ENCODE assay signal across 28 cellular contexts in the genomic region with DNA sequence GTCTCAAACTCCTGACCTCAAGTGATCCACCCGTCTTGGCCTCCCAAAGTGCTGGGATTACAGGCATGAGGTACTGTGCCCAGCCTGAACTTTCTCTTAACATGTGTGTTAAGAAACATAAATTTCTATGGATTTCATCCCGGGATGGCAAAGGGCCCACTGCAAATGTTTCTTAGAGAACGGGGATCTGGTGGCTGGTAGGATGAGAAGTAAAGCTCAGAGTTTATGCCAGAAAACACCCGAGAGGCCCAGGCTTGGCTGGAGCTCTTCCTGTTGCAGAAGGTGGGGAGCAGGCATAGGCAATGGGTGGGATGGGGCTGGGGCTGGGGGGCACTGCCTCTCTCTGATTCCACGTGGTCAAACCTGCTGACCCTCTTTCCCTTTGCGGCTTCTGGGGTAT. TPM values are rescaled to one million over a fixed set of nuclear protein-coding genes. Genes with fewer than 3 reads are reported as not detected.
DNase-seq lines count a peak whose midpoint lies in the region; ATAC-seq and TF ChIP-seq lines count a peak whose summit lies in the region.
"Had no signal": no experiment of that assay in that cellular context is flagged by ENCODE, and none has a peak within 500 bp of the region (broad histone marks: within the 10 kb centered on the region; RNA-seq: fewer than 3 reads in every experiment).

No MANE protein-coding gene starts in this region.

- no peak for TF ChIP-seq RAD21 in IMR-90 (IDR thresholded peaks at IDR 0.05; ENCODE audit: low read length)

- H4K8ac ChIP-seq in IMR-90 (ENCODE audit: low read depth in 2 of 2, low read length in 2 of 2), result no peak overlapping the region

- no peak overlapping the region for H3K14ac ChIP-seq in IMR-90 (replicated peaks; ENCODE audit: low read depth, low read length)

- H3K27me3 ChIP-seq in IMR-90 (ENCODE audit: control insufficient read depth, insufficient read depth, low read length) (no peaks in the 10 kb centered on the region), sigmoid colon (no peaks in the 10 kb centered on the region)
- H3K27me3 ChIP-seq: pancreas had no signal

- CTCF ChIA-PET in IMR-90 (lab: Yijun Ruan, JAX) (interaction anchor here (0.6 to 0.7 kb wide), 2 partner anchors 15 to 1766 kb away, joined by 3 to 4 read pairs; no protein-coding TSS in a partner anchor), WTC11 (lab: Charles Lee) (interaction anchor here (1.2 to 2.2 kb wide), 10 partner anchors 9 to 260 kb away, joined by 3 to 10 read pairs (median 6); no protein-coding TSS in a partner anchor)

- 0% methylated on average over 1 of the region's 6 CpGs; no CpG with 5 or more reads in 1 of the 2 experiments for WGBS in IMR-90 (ENCODE audit: extremely low coverage in 2 of 2, insufficient read length in 1 of 2), 2 experiments
- WGBS in sigmoid colon, 2 donors, result 50 to 78% methylated on average over 6 of the region's 6 CpGs

- H3K27me3 Mint-ChIP-seq in activated naive CD8-positive, alpha-beta T cell treated with anti-CD3 and anti-CD28 coated beads, Interleukin-2, amount 10 ng/mL, durations not matched to agents 7 days and 5 days, result no peaks in the 10 kb centered on the region
- H3K27me3 Mint-ChIP-seq in activated naive CD8-positive, alpha-beta T cell treated with anti-CD3 and anti-CD28 coated beads, Interleukin-2, amount 50 U/mL, for 24 hours, result no peaks in the 10 kb centered on the region
- H3K27me3 Mint-ChIP-seq in naive thymus-derived CD8-positive, alpha-beta T cell, result no peaks in the 10 kb centered on the region
- no peaks in the 10 kb centered on the region for H3K27me3 Mint-ChIP-seq in WTC11 (ENCODE audit: low read depth)
- H3K27me3 Mint-ChIP-seq: activated T-helper 17 cell treated with anti-CD3 and anti-CD28 coated beads, Interleukin-2, amount 50 U/mL, for 72 hours; brain had no signal

- H2AK9ac ChIP-seq in IMR-90 (replicated peaks; ENCODE audit: low read depth, low read length, poor library complexity), result no peak overlapping the region

- peak overlapping the region; percentile 72 for H3K27ac Mint-ChIP-seq in activated naive CD8-positive, alpha-beta T cell treated with anti-CD3 and anti-CD28 coated beads, Interleukin-2, amount 10 ng/mL, durations not matched to agents 7 days and 5 days
- H3K27ac Mint-ChIP-seq in activated naive CD8-positive, alpha-beta T cell treated with anti-CD3 and anti-CD28 coated beads, Interleukin-2, amount 50 U/mL, for 24 hours, result no peak overlapping the region
- H3K27ac Mint-ChIP-seq in naive thymus-derived CD8-positive, alpha-beta T cell, result peak overlapping the region; percentile 41 to 84 (median 75)
- no peak overlapping the region for H3K27ac Mint-ChIP-seq in WTC11
- H3K27ac Mint-ChIP-seq: activated T-helper 17 cell treated with anti-CD3 and anti-CD28 coated beads, Interleukin-2, amount 50 U/mL, for 72 hours; CD14-positive monocyte; nephron progenitor cell had no signal

- TF ChIP-seq CTCF in IMR-90 (conservative IDR thresholded peaks at IDR 0.05; ENCODE audit: low read depth, low read length) (no peak), sigmoid colon (IDR thresholded peaks at IDR 0.05) (no peak), WTC11 (IDR thresholded peaks at IDR 0.05) (no peak)

- H3K27ac ChIP-seq in IMR-90 (ENCODE audit: insufficient read depth, low read length), result no peak overlapping the region
- H3K27ac ChIP-seq in sigmoid colon, result no peak overlapping the region
- H3K27ac ChIP-seq: pancreas, tibial artery had no signal

- no peak overlapping the region for H4K91ac ChIP-seq in IMR-90 (ENCODE audit: insufficient read depth, low read depth, low read length)

- no peak for TF ChIP-seq POLR2A in IMR-90 (IDR thresholded peaks at IDR 0.05; ENCODE audit: low read depth, low read length)
- no peak for TF ChIP-seq POLR2A in sigmoid colon (IDR thresholded peaks at IDR 0.05)

- H3K36me3 Mint-ChIP-seq in activated naive CD8-positive, alpha-beta T cell treated with anti-CD3 and anti-CD28 coated beads, Interleukin-2, amount 10 ng/mL, durations not matched to agents 7 days and 5 days, result no peaks in the 10 kb centered on the region
- no peaks in the 10 kb centered on the region for H3K36me3 Mint-ChIP-seq in activated naive CD8-positive, alpha-beta T cell treated with anti-CD3 and anti-CD28 coated beads, Interleukin-2, amount 50 U/mL, for 24 hours (ENCODE audit: low read depth)
- no peaks in the 10 kb centered on the region for H3K36me3 Mint-ChIP-seq in naive thymus-derived CD8-positive, alpha-beta T cell
- H3K36me3 Mint-ChIP-seq in WTC11, result no peaks in the 10 kb centered on the region
- H3K36me3 Mint-ChIP-seq: brain, CD14-positive monocyte had no signal

- TF ChIP-seq EP300 in sigmoid colon (IDR thresholded peaks at IDR 0.05), result no peak

- no peak overlapping the region for H3K9ac ChIP-seq in IMR-90 (ENCODE audit: low read depth, low read length)

- peaks cover 31% of the 10 kb centered on the region for H3K4me1 Mint-ChIP-seq in activated naive CD8-positive, alpha-beta T cell treated with anti-CD3 and anti-CD28 coated beads, Interleukin-2, amount 10 ng/mL, durations not matched to agents 7 days and 5 days
- peaks cover 23% of the 10 kb centered on the region for H3K4me1 Mint-ChIP-seq in activated naive CD8-positive, alpha-beta T cell treated with anti-CD3 and anti-CD28 coated beads, Interleukin-2, amount 50 U/mL, for 24 hours
- peaks cover 8 to 48% (median 31%) of the 10 kb centered on the region in 4 donors for H3K4me1 Mint-ChIP-seq in naive thymus-derived CD8-positive, alpha-beta T cell
- H3K4me1 Mint-ChIP-seq in WTC11, result peaks cover 19% of the 10 kb centered on the region

- H3K9me3 ChIP-seq in IMR-90 (ENCODE audit: control insufficient read depth, insufficient read depth, low read length), result no peaks in the 10 kb centered on the region
- no peaks in the 10 kb centered on the region for H3K9me3 ChIP-seq in sigmoid colon
- H3K9me3 ChIP-seq: pancreas, tibial artery had no signal

- no TSS peak for BruUV-seq in IMR-90 (replicated peaks; lab: Mats Ljungman, UMichigan)

- no peak overlapping the region for H4K5ac ChIP-seq in IMR-90 (ENCODE audit: low read depth, low read length)

- no peaks in the 10 kb centered on the region for H4K20me1 ChIP-seq in IMR-90 (ENCODE audit: insufficient read depth, low read length)

- no peak overlapping the region for H3K56ac ChIP-seq in IMR-90 (ENCODE audit: extremely low read depth, insufficient read depth, low read length)

- peaks cover 8% of the 10 kb centered on the region for H3K9me1 ChIP-seq in IMR-90 (ENCODE audit: insufficient read depth, low read length)

- no peaks in the 10 kb centered on the region for H3K9me3 Mint-ChIP-seq in activated naive CD8-positive, alpha-beta T cell treated with anti-CD3 and anti-CD28 coated beads, Interleukin-2, amount 10 ng/mL, durations not matched to agents 7 days and 5 days
- no peaks in the 10 kb centered on the region for H3K9me3 Mint-ChIP-seq in activated naive CD8-positive, alpha-beta T cell treated with anti-CD3 and anti-CD28 coated beads, Interleukin-2, amount 50 U/mL, for 24 hours
- H3K9me3 Mint-ChIP-seq in naive thymus-derived CD8-positive, alpha-beta T cell, result no peaks in the 10 kb centered on the region
- H3K9me3 Mint-ChIP-seq in WTC11, result no peaks in the 10 kb centered on the region
- H3K9me3 Mint-ChIP-seq: activated T-helper 17 cell treated with anti-CD3 and anti-CD28 coated beads, Interleukin-2, amount 50 U/mL, for 72 hours; brain; CD14-positive monocyte; nephron progenitor cell had no signal

- no peak overlapping the region for H2BK20ac ChIP-seq in IMR-90 (ENCODE audit: low read depth, low read length)

- dilution Hi-C loops in IMR-90 (cut with HindIII; ENCODE audit: low sequenced_read_pairs, unreplicated experiment), result no loop called here

- peaks cover 0 to 7% of the 10 kb centered on the region in 2 experiments; a peak in 1 of 4 replicates for H3K79me1 ChIP-seq in IMR-90 (ENCODE audit: low read depth in 1 of 2, low read length in 2 of 2)

- POLR2A ChIA-PET in activated naive CD8-positive, alpha-beta T cell treated with anti-CD3 and anti-CD28 coated beads, Interleukin-2, amount 10 ng/mL, durations not matched to agents 7 days and 5 days (lab: Charles Lee), result interaction anchor here (1.2 kb wide), 1 partner anchor 57 kb away, joined by 4 read pairs; no protein-coding TSS in a partner anchor
- POLR2A ChIA-PET in IMR-90 (lab: Charles Lee; ENCODE audit: unreplicated experiment) (no interaction called here), WTC11 (lab: Charles Lee) (interaction anchor here (0.7 kb wide), 1 partner anchor 41 kb away, joined by 4 read pairs; no protein-coding TSS in a partner anchor)
- POLR2A ChIA-PET in naive thymus-derived CD8-positive, alpha-beta T cell (lab: Charles Lee), result no interaction called here

- intact Hi-C loops in IMR-90 (cut with micrococcal nuclease), result no loop called here
- intact Hi-C loops in sigmoid colon (cut with DNase I), result no loop called here

- in situ Hi-C loops in IMR-90 (cut with MboI; ENCODE audit: low sequenced_read_pairs), result no loop called here

- no peak overlapping the region for H3K4me2 ChIP-seq in IMR-90 (ENCODE audit: low read depth, low read length)

- peak overlapping the region; percentile 39 for H3K4me3 Mint-ChIP-seq in activated naive CD8-positive, alpha-beta T cell treated with anti-CD3 and anti-CD28 coated beads, Interleukin-2, amount 10 ng/mL, durations not matched to agents 7 days and 5 days
- H3K4me3 Mint-ChIP-seq in activated naive CD8-positive, alpha-beta T cell treated with anti-CD3 and anti-CD28 coated beads, Interleukin-2, amount 50 U/mL, for 24 hours, result no peak overlapping the region
- H3K4me3 Mint-ChIP-seq in naive thymus-derived CD8-positive, alpha-beta T cell, result peak overlapping the region in 5 of 10 donors; percentile 18 to 48 (median 43)
- no peak overlapping the region for H3K4me3 Mint-ChIP-seq in WTC11
- H3K4me3 Mint-ChIP-seq: activated T-helper 17 cell treated with anti-CD3 and anti-CD28 coated beads, Interleukin-2, amount 50 U/mL, for 72 hours; brain; CD14-positive monocyte; nephron progenitor cell had no signal

- no peak for DNase-seq in activated naive CD8-positive, alpha-beta T cell treated with anti-CD3 and anti-CD28 coated beads, Interleukin-2, amount 10 ng/mL, durations not matched to agents 7 days and 5 days
- no peak for DNase-seq in activated naive CD8-positive, alpha-beta T cell treated with anti-CD3 and anti-CD28 coated beads, Interleukin-2, amount 50 U/mL, for 24 hours
- DNase-seq in IMR-90 (no peak), dedifferentiated amniotic fluid mesenchymal stem cell (ENCODE audit: extremely low spot score) (peak; percentile 54), sigmoid colon (no peak), WTC11 (ENCODE audit: low spot score) (no peak)
- DNase-seq in naive thymus-derived CD8-positive, alpha-beta T cell, result no peak
- DNase-seq: ACHN; effector CD4-positive, alpha-beta T cell; erythroblast; islet precursor cell; KBM-7; left ventricle myocardium superior; midbrain; NCI-H1417 treated with DMSO at 0.1 percent for 48 hours; NCI-H446; NCI-H82; nephron progenitor cell; pancreas; Right ventricle myocardium superior; stimulated activated CD4-positive, alpha-beta T cell treated with anti-CD3 and anti-CD28 coated beads, Interleukin-4, amount 100 ng/mL, for 24 hours; stimulated activated naive CD4-positive, alpha-beta T cell; tibial artery had no signal

- no peak overlapping the region for H2AK5ac ChIP-seq in IMR-90 (ENCODE audit: low read depth, low read length)

- no peak overlapping the region for H2BK120ac ChIP-seq in IMR-90 (ENCODE audit: low read depth, low read length)

- no peak overlapping the region for H2BK15ac ChIP-seq in IMR-90 (ENCODE audit: low read depth, low read length)

- no peak overlapping the region for H3K23ac ChIP-seq in IMR-90 (ENCODE audit: low read depth, low read length)

- H2BK5ac ChIP-seq in IMR-90 (ENCODE audit: low read depth, low read length, poor library complexity, severe bottlenecking), result no peak overlapping the region

- H3K36me3 ChIP-seq in IMR-90 (ENCODE audit: control insufficient read depth, insufficient read depth, low read length), result no peaks in the 10 kb centered on the region
- no peaks in the 10 kb centered on the region for H3K36me3 ChIP-seq in sigmoid colon
- H3K36me3 ChIP-seq: pancreas, tibial artery had no signal

- no peak overlapping the region for H3K18ac ChIP-seq in IMR-90 (ENCODE audit: low read depth, low read length)

- ATAC-seq in activated naive CD8-positive, alpha-beta T cell treated with anti-CD3 and anti-CD28 coated beads, Interleukin-2, amount 10 ng/mL, durations not matched to agents 7 days and 5 days (ENCODE audit: low read depth), result no peak
- ATAC-seq in activated naive CD8-positive, alpha-beta T cell treated with anti-CD3 and anti-CD28 coated beads, Interleukin-2, amount 50 U/mL, for 24 hours, result no peak
- no peak for ATAC-seq in IMR-90 (ENCODE audit: low read depth)
- peak; percentile 9 to 15 for ATAC-seq in naive thymus-derived CD8-positive, alpha-beta T cell
- no peak for ATAC-seq in GM21717 (IDR thresholded peaks at IDR 0.05; ENCODE audit: unreplicated experiment)
- no peak for ATAC-seq in WTC11
- ATAC-seq: activated CD4-positive, CD25-positive, alpha-beta regulatory T cell treated with anti-CD3 and anti-CD28 coated beads, Interleukin-2, amount 50 U/mL, for 24 hours; activated T-helper 17 cell treated with anti-CD3 and anti-CD28 coated beads, Interleukin-2, amount 50 U/mL, for 72 hours; left ventricle myocardium superior; pancreas had no signal

- H3K4ac ChIP-seq in IMR-90 (ENCODE audit: low read depth, low read length), result no peak overlapping the region

- H3K4me1 ChIP-seq in IMR-90 (ENCODE audit: control insufficient read depth, insufficient read depth, low read length), result peaks cover 14% of the 10 kb centered on the region
- peaks cover 0 to 4% (median 2%) of the 10 kb centered on the region in 4 donors for H3K4me1 ChIP-seq in sigmoid colon

- peak overlapping the region; percentile 61 for H2AFZ ChIP-seq in IMR-90 (replicated peaks; ENCODE audit: low read length, poor library complexity)

- H3K4me3 ChIP-seq in IMR-90 (ENCODE audit: insufficient read depth, low read depth, low read length) (no peak overlapping the region), sigmoid colon (no peak overlapping the region)
- H3K4me3 ChIP-seq: pancreas, tibial artery had no signal

RNA-seq across cellular contexts. Expression of gene CARHSP1, which starts 5.6 kb away (rescaled TPM):
- total RNA-seq in activated naive CD8-positive, alpha-beta T cell treated with anti-CD3 and anti-CD28 coated beads, Interleukin-2, amount 10 ng/mL, durations not matched to agents 7 days and 5 days, result 100 to 1,000 TPM; 157 to 173 TPM
- total RNA-seq in IMR-90 (2012; rRNA removed) (96.4 and 138 TPM in 2 replicates), sigmoid colon (10 to 100 TPM; 32.1 to 79.5 (median 52.8) TPM), WTC11 (2021) (260 to 271 TPM (median 261 TPM) in 3 replicates)
- polyA plus RNA-seq in IMR-90 (2012; rRNA removed) (121 and 150 TPM in 2 replicates), sigmoid colon (100 to 1,000 TPM; 121 to 154 (median 134) TPM)
- polyA plus RNA-seq in IMR-90 (2012; cell fraction: cytosol; rRNA removed), result 89.9 and 241 TPM in 2 replicates
- 47.6 and 87.9 TPM in 2 replicates for polyA plus RNA-seq in IMR-90 (2012; cell fraction: nucleus; rRNA removed; ENCODE audit: low replicate concordance)
- total RNA-seq in naive thymus-derived CD8-positive, alpha-beta T cell, result 10 to 100 TPM; 59.6 to 61.2 TPM
- 10 to 100 TPM; 40.0 to 51.9 (median 48.5) TPM for polyA plus RNA-seq in naive thymus-derived CD8-positive, alpha-beta T cell

RNA-seq across cellular contexts. Expression of gene LITAFD, which starts 7.8 kb away (rescaled TPM):
- not detected for total RNA-seq in activated naive CD8-positive, alpha-beta T cell treated with anti-CD3 and anti-CD28 coated beads, Interleukin-2, amount 10 ng/mL, durations not matched to agents 7 days and 5 days
- total RNA-seq in IMR-90 (2012; rRNA removed) (not detected in 2 replicates), sigmoid colon (not detected), WTC11 (2021) (not detected in 3 replicates)
- polyA plus RNA-seq in IMR-90 (2012; rRNA removed) (not detected in 2 replicates), sigmoid colon (not detected)
- polyA plus RNA-seq in IMR-90 (2012; cell fraction: cytosol; rRNA removed), result not detected in 2 replicates
- polyA plus RNA-seq in IMR-90 (2012; cell fraction: nucleus; rRNA removed; ENCODE audit: low replicate concordance), result not detected in 2 replicates
- not detected for total RNA-seq in naive thymus-derived CD8-positive, alpha-beta T cell
- polyA plus RNA-seq in naive thymus-derived CD8-positive, alpha-beta T cell, result not detected
- total RNA-seq: activated T-helper 17 cell treated with anti-CD3 and anti-CD28 coated beads, Interleukin-2, amount 50 U/mL, for 72 hours; left ventricle myocardium superior; pancreas; Right ventricle myocardium superior had no signal
- polyA plus RNA-seq: CD14-positive monocyte, pancreas had no signal

Comparison
In these comparisons a context has a peak if more than half of its experiments do, and no peak if none do; other contexts are left out.
1. H3K27ac Mint-ChIP-seq: peak in activated naive CD8-positive, alpha-beta T cell treated with anti-CD3 and anti-CD28 coated beads, Interleukin-2, amount 10 ng/mL, durations not matched to agents 7 days and 5 days (single experiment) and naive thymus-derived CD8-positive, alpha-beta T cell (10 of 10); none in activated naive CD8-positive, alpha-beta T cell treated with anti-CD3 and anti-CD28 coated beads, Interleukin-2, amount 50 U/mL, for 24 hours (single experiment) and WTC11 (single experiment).
2. ATAC-seq: peak in naive thymus-derived CD8-positive, alpha-beta T cell (2 of 2); none in activated naive CD8-positive, alpha-beta T cell treated with anti-CD3 and anti-CD28 coated beads, Interleukin-2, amount 10 ng/mL, durations not matched to agents 7 days and 5 days (single experiment), activated naive CD8-positive, alpha-beta T cell treated with anti-CD3 and anti-CD28 coated beads, Interleukin-2, amount 50 U/mL, for 24 hours (single experiment), IMR-90 (single experiment), GM21717 (single experiment) and WTC11 (single experiment).
3. POLR2A ChIA-PET loops: an anchor here in activated naive CD8-positive, alpha-beta T cell treated with anti-CD3 and anti-CD28 coated beads, Interleukin-2, amount 10 ng/mL, durations not matched to agents 7 days and 5 days (1.2 kb wide) and WTC11 (0.7 kb wide); none called in IMR-90 and naive thymus-derived CD8-positive, alpha-beta T cell.